Comparison of ENCODE assay signal across 18 cellular contexts in genomic region chr7:80139179-80139578, GRCh38. TPM values are rescaled to one million over a fixed set of nuclear protein-coding genes. Genes with fewer than 3 reads are reported as not detected.
A peak's percentile ranks its signal among the peaks of the same experiment; 100 is the strongest.
DNase-seq lines count a peak whose midpoint lies in the region; ATAC-seq, FAIRE-seq and TF ChIP-seq lines count a peak whose summit lies in the region.
"Had no signal": no experiment of that assay in that cellular context is flagged by ENCODE, and none has a peak within 500 bp of the region (broad histone marks: within the 10 kb centered on the region; RNA-seq: fewer than 3 reads in every experiment).

No MANE protein-coding gene starts in this region.

- H3K27ac ChIP-seq in ACC112 (ENCODE audit: low read depth, low read length) (no peak overlapping the region), endothelial cell of umbilical vein (ENCODE audit: insufficient read depth, low read depth, low read length) (no peak overlapping the region), tibial artery (peak overlapping the region in 1 of 2 donors; percentile 24)

- H3K4me3 ChIP-seq in ACC112 (ENCODE audit: low read depth, low read length) (peak overlapping the region; percentile 7; the same call in 1 of the 2 replicates), LNCaP clone FGC (ENCODE audit: low read depth, low read length) (0 out of 2 replicates have a peak overlapping the region, but pooled peaks have one; percentile 10), endothelial cell of umbilical vein (replicated peaks in 1 of 3; ENCODE audit: insufficient read depth in 1 of 3, low read depth in 1 of 3, low read length in 3 of 3) (no peak overlapping the region), tibial artery (no peak overlapping the region)

- BruUV-seq in endothelial cell of umbilical vein (replicated peaks; lab: Mats Ljungman, UMichigan) = no TSS peak

- no peaks in the 10 kb centered on the region for H3K9me3 ChIP-seq in endothelial cell of umbilical vein (replicated peaks; ENCODE audit: control insufficient read depth, insufficient read depth, low read length)
- no peaks in the 10 kb centered on the region for H3K9me3 ChIP-seq in tibial artery

- peaks cover 30% of the 10 kb centered on the region for H3K4me1 ChIP-seq in ACC112 (ENCODE audit: control insufficient read depth, insufficient read depth, low read length, unreplicated experiment)
- peaks cover 17% of the 10 kb centered on the region for H3K4me1 ChIP-seq in endothelial cell of umbilical vein (ENCODE audit: control insufficient read depth, extremely low read depth, insufficient read depth, low read length)
- H3K4me1 ChIP-seq in tibial artery = peaks cover 0 to 60% (median 19%) of the 10 kb centered on the region in 4 donors

- DNase-seq in LNCaP clone FGC (ENCODE audit: low read depth) = peak; percentile 88
- peak; percentile 39 for DNase-seq in endothelial cell of umbilical vein (ENCODE audit: low read depth, low spot score)
- no peak for DNase-seq in mesothelial cell of epicardium (ENCODE audit: low spot score in 2 of 2, unreplicated experiment in 2 of 2)
- no peak for DNase-seq in GM03348 (ENCODE audit: low spot score)
- no peak for DNase-seq in tibial artery
- DNase-seq: activated CD4-positive, alpha-beta T cell treated with anti-CD3 and anti-CD28 coated beads for 1 hour; activated naive CD8-positive, alpha-beta T cell treated with anti-CD3 and anti-CD28 coated beads, Interleukin-2, amount 10 ng/mL, durations not matched to agents 7 days and 5 days; cerebellar nuclear complex; left ventricle myocardium superior; NCI-H1048; RPMI8226; stimulated activated CD4-positive, alpha-beta T cell treated with anti-CD3 and anti-CD28 coated beads, Interleukin-2, amount 100 ng/mL, for 48 hours; T-helper 17 cell had no signal

- peaks cover 7% of the 10 kb centered on the region for H4K20me1 ChIP-seq in endothelial cell of umbilical vein (replicated peaks; ENCODE audit: control insufficient read depth, extremely low read depth, insufficient read depth, low read length)

- dilution Hi-C loops in endothelial cell of umbilical vein (cut with MboI; ENCODE audit: extremely low pct_ligation_motif_present, low sequenced_read_pairs) = no loop called here

- FAIRE-seq in endothelial cell of umbilical vein (lab: Jason Lieb, UNC) = no peak

- peaks cover 4% of the 10 kb centered on the region for H3K9me3 Mint-ChIP-seq in mesothelial cell of epicardium
- H3K9me3 Mint-ChIP-seq: activated naive CD8-positive, alpha-beta T cell treated with anti-CD3 and anti-CD28 coated beads, Interleukin-2, amount 10 ng/mL, durations not matched to agents 7 days and 5 days had no signal

- TF ChIP-seq CTCF in LNCaP clone FGC (IDR thresholded peaks at IDR 0.05; ENCODE audit: control insufficient read depth, extremely low read depth, insufficient read depth) (no peak), endothelial cell of umbilical vein (IDR thresholded peaks at IDR 0.05; ENCODE audit: extremely low read depth in 1 of 2, insufficient read depth in 1 of 2, low read depth in 1 of 2, low read length in 2 of 2) (no peak), mesothelial cell of epicardium (IDR thresholded peaks at IDR 0.05; ENCODE audit: unreplicated experiment) (no peak), tibial artery (IDR thresholded peaks at IDR 0.05) (no peak)

- CTCF ChIA-PET in endothelial cell of umbilical vein (lab: Charles Lee) = interaction anchor here (0.7 to 1.9 kb wide), 2 partner anchors 253 to 282 kb away, joined by 3 to 7 read pairs; no protein-coding TSS in a partner anchor

- POLR2A ChIA-PET in endothelial cell of umbilical vein (lab: Charles Lee) = interaction anchor here (0.7 kb wide), 1 partner anchor 803 kb away, joined by 7 read pairs; no protein-coding TSS in a partner anchor

- H3K79me2 ChIP-seq in ACC112 (ENCODE audit: control insufficient read depth, insufficient read depth, low read length, unreplicated experiment) (peaks cover 80% of the 10 kb centered on the region), endothelial cell of umbilical vein (ENCODE audit: control insufficient read depth, insufficient read depth, low read length) (peaks cover 42% of the 10 kb centered on the region)

- H3K36me3 ChIP-seq in ACC112 (ENCODE audit: insufficient read depth, low read length) = no peaks in the 10 kb centered on the region
- H3K36me3 ChIP-seq in endothelial cell of umbilical vein (ENCODE audit: control insufficient read depth in 2 of 2, extremely low read depth in 1 of 2, insufficient read depth in 2 of 2, low read length in 2 of 2) = no peaks in the 10 kb centered on the region
- H3K36me3 ChIP-seq in tibial artery = no peaks in the 10 kb centered on the region

- H3K4me3 Mint-ChIP-seq in mesothelial cell of epicardium = peak overlapping the region; percentile 1
- H3K4me3 Mint-ChIP-seq: activated naive CD8-positive, alpha-beta T cell treated with anti-CD3 and anti-CD28 coated beads, Interleukin-2, amount 10 ng/mL, durations not matched to agents 7 days and 5 days; T-helper 17 cell had no signal

- H3K27me3 ChIP-seq in ACC112 (ENCODE audit: insufficient read depth, low read length) (no peaks in the 10 kb centered on the region), endothelial cell of umbilical vein (ENCODE audit: control insufficient read depth in 2 of 2, insufficient read depth in 2 of 2, low read length in 2 of 2) (no peaks in the 10 kb centered on the region), tibial artery (no peaks in the 10 kb centered on the region)

- no peak overlapping the region for H3K4me2 ChIP-seq in endothelial cell of umbilical vein (ENCODE audit: insufficient read depth, low read length)

- H3K27me3 Mint-ChIP-seq in mesothelial cell of epicardium (ENCODE audit: low read depth) = no peaks in the 10 kb centered on the region

- intact Hi-C loops in endothelial cell of umbilical vein (cut with micrococcal nuclease) (loop anchor here (5.0 kb wide), 1 partner anchor 173 kb away; no protein-coding TSS in a partner anchor), tibial artery (cut with DNase I; ENCODE audit: low total_unique reads) (loop anchor here (10.0 kb wide), 1 partner anchor 246 kb away; no protein-coding TSS in a partner anchor)

- ATAC-seq in HG03135 (IDR thresholded peaks at IDR 0.05; ENCODE audit: unreplicated experiment) (no peak), GM21447 (IDR thresholded peaks at IDR 0.05; ENCODE audit: unreplicated experiment) (no peak)
- ATAC-seq: esophagus mucosa, left ventricle myocardium superior, sciatic nerve, T-helper 17 cell had no signal

- H3K9ac ChIP-seq in endothelial cell of umbilical vein (replicated peaks; ENCODE audit: extremely low read depth, insufficient read depth, low read length) = no peak overlapping the region

- no peak overlapping the region for H2AFZ ChIP-seq in ACC112 (ENCODE audit: low read length, unreplicated experiment)
- no peak overlapping the region for H2AFZ ChIP-seq in endothelial cell of umbilical vein (ENCODE audit: low read depth, low read length)

- H3K36me3 Mint-ChIP-seq in mesothelial cell of epicardium = peaks cover 3% of the 10 kb centered on the region
- H3K36me3 Mint-ChIP-seq: activated naive CD8-positive, alpha-beta T cell treated with anti-CD3 and anti-CD28 coated beads, Interleukin-2, amount 10 ng/mL, durations not matched to agents 7 days and 5 days had no signal

- peak overlapping the region; percentile 50 for H3K27ac Mint-ChIP-seq in mesothelial cell of epicardium
- H3K27ac Mint-ChIP-seq: activated naive CD8-positive, alpha-beta T cell treated with anti-CD3 and anti-CD28 coated beads, Interleukin-2, amount 10 ng/mL, durations not matched to agents 7 days and 5 days; T-helper 17 cell had no signal

- H3K9me1 ChIP-seq in endothelial cell of umbilical vein (replicated peaks; ENCODE audit: control insufficient read depth, extremely low read depth, insufficient read depth, low read length) = no peaks in the 10 kb centered on the region

- TF ChIP-seq POLR2A in endothelial cell of umbilical vein (IDR thresholded peaks at IDR 0.05; ENCODE audit: low read depth, low read length) = no peak

- peaks cover 49% of the 10 kb centered on the region for H3K4me1 Mint-ChIP-seq in mesothelial cell of epicardium

TF ChIP-seq in endothelial cell of umbilical vein, 7 proteins besides CTCF, POLR2A, EP300 and RAD21:
- TF ChIP-seq MYC (IDR thresholded peaks at IDR 0.05; ENCODE audit: low read depth, low read length) (no peak), JUN (IDR thresholded peaks at IDR 0.05; ENCODE audit: borderline replicate concordance, insufficient read depth, insufficient read length, low read depth) (no peak), POLR2AphosphoS5 (IDR thresholded peaks at IDR 0.05; ENCODE audit: insufficient read depth, low read depth, low read length) (no peak), FOS (IDR thresholded peaks at IDR 0.05; ENCODE audit: borderline replicate concordance, insufficient read depth, low read length) (no peak), MAX (IDR thresholded peaks at IDR 0.05; ENCODE audit: insufficient read depth, insufficient read length) (no peak), EZH2 (IDR thresholded peaks at IDR 0.05; ENCODE audit: borderline replicate concordance, low read depth, low read length, severe bottlenecking) (no peak), GATA2 (IDR thresholded peaks at IDR 0.05; ENCODE audit: insufficient read depth, insufficient read length, low read depth, low read length) (no peak)

RNA-seq across cellular contexts. Expression of gene GNAI1, which starts 4.5 kb away (rescaled TPM):
- total RNA-seq in endothelial cell of umbilical vein (15.0 and 19.7 TPM in 2 replicates), mesothelial cell of epicardium (50.0 to 61.1 TPM (median 54.4 TPM) in 3 replicates)
- 6.1 and 7.5 TPM in 2 replicates for polyA plus RNA-seq in endothelial cell of umbilical vein
- 9.3 and 10.0 TPM in 2 replicates for polyA plus RNA-seq in endothelial cell of umbilical vein (2011; cell fraction: cytosol; rRNA removed)
- polyA plus RNA-seq in endothelial cell of umbilical vein (2011; cell fraction: nucleus; rRNA removed) = 6.7 and 11.3 TPM in 2 replicates
- 25.7 and 30.0 TPM in 2 replicates for polyA plus RNA-seq in endothelial cell of umbilical vein (2012)
- polyA minus RNA-seq in endothelial cell of umbilical vein = 13.0 and 15.7 TPM in 2 replicates
- polyA minus RNA-seq in endothelial cell of umbilical vein (2011; cell fraction: cytosol; rRNA and poly(A)+ RNA removed) = 18.3 TPM
- polyA minus RNA-seq in endothelial cell of umbilical vein (2011; cell fraction: nucleus; rRNA and poly(A)+ RNA removed) = 17.9 and 21.5 TPM in 2 replicates

Comparison
In these comparisons a context has a peak if more than half of its experiments do, and no peak if none do; other contexts are left out.
1. H3K4me3 ChIP-seq: peak in ACC112 (single experiment) and LNCaP clone FGC (single experiment); none in endothelial cell of umbilical vein (0 of 3) and tibial artery (0 of 2).
2. DNase-seq: peak in LNCaP clone FGC (single experiment) and endothelial cell of umbilical vein (single experiment); none in mesothelial cell of epicardium (0 of 2), GM03348 (single experiment) and tibial artery (0 of 2).